In genomic region chr11:119101759-119102423, GRCh38 we compare ENCODE assay signal across 1 cellular context.
A peak's percentile ranks its signal among the peaks of the same experiment; 100 is the strongest.
TF ChIP-seq lines count a peak whose summit lies in the region.

Gene DPAGT1, minus strand, starts transcription at chr11:119101853. Its CDS starts 198 bp downstream, at chr11:119101655.

TF ChIP-seq in HepG2, 621 proteins besides CTCF, POLR2A, EP300 and RAD21 (continued from another document and continues in another):
- TF ChIP-seq AFF4 (CRISPR knock-in tag; IDR thresholded peaks at IDR 0.05) (no peak), ATF4 (CRISPR knock-in tag; IDR thresholded peaks at IDR 0.05) (no peak), RBM39 (IDR thresholded peaks at IDR 0.05; ENCODE audit: low read depth, low read length, poor library complexity, severe bottlenecking) (no peak), ZNF24 (IDR thresholded peaks at IDR 0.05) (no peak), ATF2 (CRISPR knock-in tag; IDR thresholded peaks at IDR 0.05) (peak; percentile 40; the same call in 1 of the 2 replicates), HDAC6 (IDR thresholded peaks at IDR 0.05; ENCODE audit: low read depth, low read length) (no peak), ZNF562 (CRISPR knock-in tag; IDR thresholded peaks at IDR 0.05; ENCODE audit: borderline replicate concordance) (no peak), NCOA1 (CRISPR knock-in tag; IDR thresholded peaks at IDR 0.05) (no peak), ZNF275 (CRISPR knock-in tag; IDR thresholded peaks at IDR 0.05; ENCODE audit: borderline replicate concordance) (peak; percentile 75; the same call in 1 of the 2 replicates), FOXJ3 (CRISPR knock-in tag; IDR thresholded peaks at IDR 0.05; ENCODE audit: borderline replicate concordance) (0 out of 2 replicates have a peak, but pooled peaks have one; percentile 13), SALL1 (CRISPR knock-in tag; IDR thresholded peaks at IDR 0.05) (peak; percentile 35; the same call in 1 of the 2 replicates), ZNF720 (CRISPR knock-in tag; IDR thresholded peaks at IDR 0.05) (no peak), AHDC1 (CRISPR knock-in tag; IDR thresholded peaks at IDR 0.05; ENCODE audit: borderline replicate concordance) (no peak), CCDC6 (CRISPR knock-in tag; IDR thresholded peaks at IDR 0.05) (no peak), KDM3A (CRISPR knock-in tag; IDR thresholded peaks at IDR 0.05; ENCODE audit: low read depth) (0 out of 2 replicates have a peak, but pooled peaks have one; percentile 1), SPEN (CRISPR knock-in tag; IDR thresholded peaks at IDR 0.05; ENCODE audit: low read depth) (no peak; the same call in 1 of the 2 replicates), ZNF326 (CRISPR knock-in tag; IDR thresholded peaks at IDR 0.05; ENCODE audit: borderline replicate concordance) (no peak), ZSCAN21 (CRISPR knock-in tag; IDR thresholded peaks at IDR 0.05; ENCODE audit: borderline replicate concordance) (peak; percentile 71), ZMYM4 (CRISPR knock-in tag; IDR thresholded peaks at IDR 0.05) (peak; percentile 84), KLF6 (CRISPR knock-in tag; IDR thresholded peaks at IDR 0.05) (0 out of 2 replicates have a peak, but pooled peaks have one; percentile 25), LCORL (IDR thresholded peaks at IDR 0.05) (no peak), LCORL (CRISPR knock-in tag; IDR thresholded peaks at IDR 0.05) (peak; percentile 62), TFDP1 (CRISPR knock-in tag; IDR thresholded peaks at IDR 0.05; ENCODE audit: borderline replicate concordance) (peak; percentile 23; the same call in 1 of the 2 replicates), HCFC1 (IDR thresholded peaks at IDR 0.05; ENCODE audit: low read depth, low read length) (peak; percentile 74), MTERF4 (CRISPR knock-in tag; IDR thresholded peaks at IDR 0.05) (peak; percentile 60; the same call in 1 of the 2 replicates), KIAA2018 (CRISPR knock-in tag; IDR thresholded peaks at IDR 0.05; ENCODE audit: borderline replicate concordance) (no peak), ZSCAN25 (CRISPR knock-in tag; IDR thresholded peaks at IDR 0.05) (peak; percentile 55; the same call in 1 of the 2 replicates)
